Comparison of ENCODE assay signal across 1 cellular context in genomic region chr11:71507102-71507501, GRCh38.
TF ChIP-seq lines count a peak whose summit lies in the region.

No MANE protein-coding gene starts in this region.

TF ChIP-seq in WTC11, 78 proteins besides CTCF, POLR2A, EP300 and RAD21 (continued from another document):
- TF ChIP-seq ERG (CRISPR knock-in tag; IDR thresholded peaks at IDR 0.05) (no peak), GRHL2 (CRISPR knock-in tag; IDR thresholded peaks at IDR 0.05; ENCODE audit: insufficient replicate concordance, severe bottlenecking) (no peak), ETV6 (CRISPR knock-in tag; IDR thresholded peaks at IDR 0.05) (no peak), ZNF423 (CRISPR knock-in tag; IDR thresholded peaks at IDR 0.05) (no peak), NR3C1 (CRISPR knock-in tag; conservative IDR thresholded peaks at IDR 0.05; ENCODE audit: low read depth) (no peak), PREB (CRISPR knock-in tag; IDR thresholded peaks at IDR 0.05; ENCODE audit: borderline replicate concordance) (no peak), ARID4B (CRISPR knock-in tag; IDR thresholded peaks at IDR 0.05; ENCODE audit: borderline replicate concordance) (no peak), ZNF121 (CRISPR knock-in tag; IDR thresholded peaks at IDR 0.05) (no peak), TP53 (CRISPR knock-in tag; IDR thresholded peaks at IDR 0.05) (no peak), ZNF512 (CRISPR knock-in tag; IDR thresholded peaks at IDR 0.05; ENCODE audit: borderline replicate concordance) (no peak), SP1 (CRISPR knock-in tag; conservative IDR thresholded peaks at IDR 0.05) (no peak)
